In the genomic region with DNA sequence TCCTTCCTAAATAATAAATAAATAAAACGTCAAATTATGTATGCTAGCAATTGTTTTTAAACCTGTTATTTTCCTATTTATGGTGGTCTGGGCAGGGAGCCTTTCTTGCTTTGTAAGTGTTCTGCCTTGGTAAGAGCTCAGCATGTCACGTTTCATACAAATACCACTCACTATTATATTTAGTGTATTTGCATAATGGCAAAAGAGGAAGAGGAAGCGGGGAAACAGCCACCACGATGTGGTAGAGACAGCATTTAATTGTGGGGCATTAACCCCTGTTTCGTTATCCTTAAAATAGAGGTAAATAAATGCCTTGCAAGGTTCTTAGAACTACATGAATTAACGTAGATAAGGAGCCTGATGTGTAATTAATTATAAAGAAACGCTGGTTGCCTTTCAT, we compare ENCODE assay signal across 9 cellular contexts. TPM values are rescaled to one million over a fixed set of nuclear protein-coding genes. Genes with fewer than 3 reads are reported as not detected.
DNase-seq lines count a peak whose midpoint lies in the region; ATAC-seq and TF ChIP-seq lines count a peak whose summit lies in the region.
"Had no signal": no experiment of that assay in that cellular context is flagged by ENCODE, and none has a peak within 500 bp of the region (broad histone marks: within the 10 kb centered on the region; RNA-seq: fewer than 3 reads in every experiment).

No MANE protein-coding gene starts in this region.

- H3K4me3 ChIP-seq in esophagus muscularis mucosa: no peak overlapping the region

- peaks cover 10 to 21% (median 18%) of the 10 kb centered on the region in 4 donors for H3K4me1 ChIP-seq in esophagus muscularis mucosa

- no peak for TF ChIP-seq EP300 in esophagus muscularis mucosa (IDR thresholded peaks at IDR 0.05)

- TF ChIP-seq POLR2A in esophagus muscularis mucosa (IDR thresholded peaks at IDR 0.05; ENCODE audit: low read depth): no peak

- intact Hi-C loops in esophagus muscularis mucosa (cut with DNase I): loop anchor here (5.0 kb wide), 1 partner anchor 107 kb away; the partner anchor contains the start of gene HECA

- H3K4me3 Mint-ChIP-seq in activated naive CD8-positive, alpha-beta T cell treated with anti-CD3 and anti-CD28 coated beads for 36 hours: no peak overlapping the region

- H3K4me1 Mint-ChIP-seq in activated naive CD8-positive, alpha-beta T cell treated with anti-CD3 and anti-CD28 coated beads for 36 hours: peaks cover 21% of the 10 kb centered on the region

- peaks cover 0 to 8% (median 3%) of the 10 kb centered on the region in 4 donors for H3K36me3 ChIP-seq in esophagus muscularis mucosa

- peak; percentile 77 for ATAC-seq in GM19468 (IDR thresholded peaks at IDR 0.05; ENCODE audit: extremely low read depth, unreplicated experiment)
- peak; percentile 69 for ATAC-seq in HG03469 (IDR thresholded peaks at IDR 0.05; ENCODE audit: unreplicated experiment)

- no peak for TF ChIP-seq CTCF in GM10266 (IDR thresholded peaks at IDR 0.05; ENCODE audit: control insufficient read depth, insufficient read depth, low read depth, missing control alignments)
- no peak for TF ChIP-seq CTCF in esophagus muscularis mucosa (IDR thresholded peaks at IDR 0.05)

- H3K27me3 ChIP-seq in esophagus muscularis mucosa: peaks cover 0 to 4% (median 0%) of the 10 kb centered on the region in 4 donors

- WGBS in esophagus muscularis mucosa: 64% methylated on average over 7 of the region's 7 CpGs

- H3K9me3 ChIP-seq in esophagus muscularis mucosa: no peaks in the 10 kb centered on the region

- H3K27ac Mint-ChIP-seq in activated naive CD8-positive, alpha-beta T cell treated with anti-CD3 and anti-CD28 coated beads for 36 hours: no peak overlapping the region

- H3K9me3 Mint-ChIP-seq in activated naive CD8-positive, alpha-beta T cell treated with anti-CD3 and anti-CD28 coated beads for 36 hours: no peaks in the 10 kb centered on the region

- DNase-seq in GM10266 (ENCODE audit: extremely low spot score): peak; percentile 52
- DNase-seq in activated naive CD8-positive, alpha-beta T cell treated with anti-CD3 and anti-CD28 coated beads for 36 hours: peak; percentile 13
- no peak for DNase-seq in esophagus muscularis mucosa (ENCODE audit: extremely low spot score)
- no peak for DNase-seq in anterior cingulate cortex (lab: John Stamatoyannopoulos, UW)
- DNase-seq in COLO829 (ENCODE audit: low spot score): no peak
- no peak for DNase-seq in GM03348 (ENCODE audit: low spot score)
- DNase-seq: IMR-90 had no signal

- peaks cover 2% of the 10 kb centered on the region for H3K27me3 Mint-ChIP-seq in activated naive CD8-positive, alpha-beta T cell treated with anti-CD3 and anti-CD28 coated beads for 36 hours

- peaks cover 30% of the 10 kb centered on the region for H3K36me3 Mint-ChIP-seq in activated naive CD8-positive, alpha-beta T cell treated with anti-CD3 and anti-CD28 coated beads for 36 hours

- H3K27ac ChIP-seq in esophagus muscularis mucosa (replicated peaks in 1 of 4): peak overlapping the region in 2 of 4 donors; percentile 78 to 87

RNA-seq across cellular contexts. Expression of gene ABRACL, which starts 2.0 kb away (rescaled TPM):
- 100 to 1,000 TPM; 192 to 196 TPM for total RNA-seq in activated naive CD8-positive, alpha-beta T cell treated with anti-CD3 and anti-CD28 coated beads for 36 hours
- 10 to 100 TPM in 1 of 4 donors, 1 to 10 TPM in 3; 4.6 to 10.1 (median 7.1) TPM for total RNA-seq in esophagus muscularis mucosa

RNA-seq across cellular contexts. Expression of gene REPS1, which starts 42.5 kb away (rescaled TPM):
- 10 to 100 TPM; 59.7 to 73.2 TPM for total RNA-seq in activated naive CD8-positive, alpha-beta T cell treated with anti-CD3 and anti-CD28 coated beads for 36 hours
- total RNA-seq in esophagus muscularis mucosa: 10 to 100 TPM; 23.4 to 43.2 (median 30.1) TPM

Comparison
In these comparisons a context has a peak if more than half of its experiments do, and no peak if none do; other contexts are left out.
1. DNase-seq: peak in GM10266 (single experiment) and activated naive CD8-positive, alpha-beta T cell treated with anti-CD3 and anti-CD28 coated beads for 36 hours (single experiment); none in esophagus muscularis mucosa (single experiment), anterior cingulate cortex (0 of 58), COLO829 (single experiment) and GM03348 (single experiment).
2. RNA of gene ABRACL, which starts 2.0 kb away (total RNA-seq): 192 to 196 TPM in activated naive CD8-positive, alpha-beta T cell treated with anti-CD3 and anti-CD28 coated beads for 36 hours; 4.6 to 10.1 TPM in esophagus muscularis mucosa; every median in the first group is over 10 times any median in the second.